Comparison of ENCODE assay signal across 21 cellular contexts in genomic region chr2:113245276-113245711, GRCh38. TPM values are rescaled to one million over a fixed set of nuclear protein-coding genes. Genes with fewer than 3 reads are reported as not detected.
"Had no signal": no experiment of that assay in that cellular context is flagged by ENCODE, and none has a peak within 500 bp of the region (broad histone marks: within the 10 kb centered on the region; RNA-seq: fewer than 3 reads in every experiment).

No MANE protein-coding gene starts in this region.

- H3K27ac ChIP-seq: epithelial cell of prostate, neutrophil, transverse colon had no signal

- ATAC-seq: activated CD8-positive, alpha-beta T cell treated with anti-CD3 and anti-CD28 coated beads, Interleukin-2, amount 10 ng/mL, durations not matched to agents 7 days and 5 days; activated T-cell treated with anti-CD3 and anti-CD28 coated beads, Interleukin-2, amount 50 U/mL, for 72 hours; SK-N-SH treated with all-trans-retinoic acid at 6 μM for 48 hours had no signal

- DNase-seq: activated B cell treated with CpG ODN at 0.5 μM for 24 hours; activated CD4-positive, alpha-beta T cell treated with anti-CD3 and anti-CD28 coated beads for 48 hours; activated CD8-positive, alpha-beta memory T cell treated with anti-CD3 and anti-CD28 coated beads, Interleukin-2, amount 50 U/mL, for 4 hours; activated CD8-positive, alpha-beta T cell treated with anti-CD3 and anti-CD28 coated beads, Interleukin-2, amount 10 ng/mL, durations not matched to agents 7 days and 5 days; activated gamma-delta T cell; activated naive CD8-positive, alpha-beta T cell treated with anti-CD3 and anti-CD28 coated beads, Interleukin-2, amount 10 ng/mL, durations not matched to agents 7 days and 5 days; activated T-cell treated with anti-CD3 and anti-CD28 coated beads, Interleukin-2, amount 50 U/mL, for 72 hours; aorta; hippocampal formation; posterior cingulate gyrus; retina; stimulated activated CD4-positive, alpha-beta T cell treated with anti-CD3 and anti-CD28 coated beads, Interleukin-15, amount 100 ng/mL, for 24 hours; stimulated activated CD4-positive, alpha-beta T cell treated with anti-CD3 and anti-CD28 coated beads, Interleukin-4, amount 100 ng/mL, for 1 hour; stimulated activated naive CD4-positive, alpha-beta T cell; T-helper 2 cell; transverse colon had no signal

- H3K27me3 ChIP-seq: transverse colon had no signal

- H3K9me3 Mint-ChIP-seq: activated B cell treated with CpG ODN at 0.5 μM for 24 hours; activated naive CD8-positive, alpha-beta T cell treated with anti-CD3 and anti-CD28 coated beads, Interleukin-2, amount 10 ng/mL, durations not matched to agents 7 days and 5 days; activated T-cell treated with anti-CD3 and anti-CD28 coated beads, Interleukin-2, amount 50 U/mL, for 72 hours had no signal

- H3K36me3 ChIP-seq: neutrophil, transverse colon had no signal

- H3K4me1 Mint-ChIP-seq: activated B cell treated with CpG ODN at 0.5 μM for 24 hours had no signal

- H3K27ac Mint-ChIP-seq: activated B cell treated with CpG ODN at 0.5 μM for 24 hours; activated CD8-positive, alpha-beta T cell treated with anti-CD3 and anti-CD28 coated beads, Interleukin-2, amount 10 ng/mL, durations not matched to agents 7 days and 5 days; activated naive CD8-positive, alpha-beta T cell treated with anti-CD3 and anti-CD28 coated beads, Interleukin-2, amount 10 ng/mL, durations not matched to agents 7 days and 5 days; activated T-cell treated with anti-CD3 and anti-CD28 coated beads, Interleukin-2, amount 50 U/mL, for 72 hours had no signal

- H3K4me3 Mint-ChIP-seq: activated B cell treated with CpG ODN at 0.5 μM for 24 hours; activated CD8-positive, alpha-beta T cell treated with anti-CD3 and anti-CD28 coated beads, Interleukin-2, amount 10 ng/mL, durations not matched to agents 7 days and 5 days; activated naive CD8-positive, alpha-beta T cell treated with anti-CD3 and anti-CD28 coated beads, Interleukin-2, amount 10 ng/mL, durations not matched to agents 7 days and 5 days; activated T-cell treated with anti-CD3 and anti-CD28 coated beads, Interleukin-2, amount 50 U/mL, for 72 hours had no signal

- H3K9me3 ChIP-seq: neutrophil, transverse colon had no signal

- H3K4me3 ChIP-seq: transverse colon had no signal

RNA-seq across cellular contexts. Expression of gene PAX8, which starts 33.4 kb away (rescaled TPM):
- total RNA-seq: chondrocyte, skeletal muscle tissue had no signal
